8 cellular contexts compared by ENCODE assay signal in the genomic region with DNA sequence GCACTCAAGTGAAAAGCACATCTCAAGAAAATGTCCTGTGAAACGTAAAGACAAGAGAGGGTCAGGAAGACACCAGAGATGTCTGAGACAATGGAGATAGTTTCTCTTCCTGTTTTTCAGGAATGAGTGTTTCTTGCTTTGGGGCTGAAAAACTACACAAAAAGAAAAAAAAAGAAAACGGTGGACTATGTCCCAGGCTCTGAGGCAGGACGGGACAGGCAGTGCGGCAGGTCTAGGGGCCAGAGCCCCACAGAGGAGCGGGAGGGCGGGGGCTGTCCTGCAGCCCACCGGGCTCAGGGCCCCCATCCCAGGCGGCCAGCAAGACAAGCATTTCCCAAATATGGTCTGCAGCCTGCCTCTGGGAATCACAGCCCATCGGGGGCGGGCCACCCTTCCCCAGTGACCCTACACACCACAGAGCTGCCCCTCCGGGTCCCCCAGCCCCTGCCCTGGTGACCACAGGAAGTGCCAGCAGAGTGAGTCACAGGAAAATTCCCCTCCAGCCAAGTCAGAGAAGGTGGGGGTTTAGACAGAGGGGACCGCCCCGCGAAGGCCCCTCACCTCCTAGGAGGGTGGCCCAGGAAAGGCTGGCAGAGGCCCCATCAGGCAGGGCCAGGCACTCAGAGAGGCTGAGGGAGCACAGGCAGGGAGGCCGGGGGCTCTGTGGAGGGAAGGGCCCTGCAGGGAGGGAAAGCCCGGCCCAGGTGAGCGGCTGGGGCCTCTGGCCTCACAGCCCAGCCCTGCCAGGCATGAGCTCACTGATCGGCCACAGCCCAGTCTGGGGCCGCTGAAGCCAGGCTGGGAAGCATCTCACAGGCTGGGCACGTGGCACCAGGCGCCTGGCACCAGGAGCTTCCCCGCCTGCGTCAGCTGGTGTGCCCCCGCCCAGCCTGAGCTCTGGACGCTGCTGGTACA. TPM values are rescaled to one million over a fixed set of nuclear protein-coding genes. Genes with fewer than 3 reads are reported as not detected.
A peak's percentile ranks its signal among the peaks of the same experiment; 100 is the strongest.
DNase-seq lines count a peak whose midpoint lies in the region; ATAC-seq lines count a peak whose summit lies in the region.

No MANE protein-coding gene starts in this region.

- peaks cover 4 to 33% of the 10 kb centered on the region in 2 donors for H3K36me3 ChIP-seq in muscle layer of duodenum (ENCODE audit: control insufficient read depth in 1 of 2, insufficient read depth in 2 of 2, low read length in 2 of 2)

- intact Hi-C loops in activated naive CD4-positive, alpha-beta T cell treated with anti-CD3 and anti-CD28 coated beads for 36 hours (cut with micrococcal nuclease) = loop anchor here (5.0 kb wide), 1 partner anchor 82 kb away; no protein-coding TSS in a partner anchor

- H3K27me3 ChIP-seq in muscle layer of duodenum (ENCODE audit: low read depth, low read length) = no peaks in the 10 kb centered on the region

- H3K27ac ChIP-seq in muscle layer of duodenum (ENCODE audit: low read length) = peak overlapping the region; percentile 70

- H3K36me3 Mint-ChIP-seq in activated naive CD4-positive, alpha-beta T cell treated with anti-CD3 and anti-CD28 coated beads, Interleukin-2, amount 50 U/mL, for 24 hours = no peaks in the 10 kb centered on the region
- no peaks in the 10 kb centered on the region for H3K36me3 Mint-ChIP-seq in activated naive CD4-positive, alpha-beta T cell treated with anti-CD3 and anti-CD28 coated beads for 36 hours (ENCODE audit: low read depth)
- H3K36me3 Mint-ChIP-seq in activated naive CD8-positive, alpha-beta T cell treated with anti-CD3 and anti-CD28 coated beads, Interleukin-2, amount 50 U/mL, for 24 hours (ENCODE audit: low read depth) = no peaks in the 10 kb centered on the region

- H3K9me3 Mint-ChIP-seq in activated naive CD4-positive, alpha-beta T cell treated with anti-CD3 and anti-CD28 coated beads, Interleukin-2, amount 50 U/mL, for 24 hours = no peaks in the 10 kb centered on the region
- no peaks in the 10 kb centered on the region for H3K9me3 Mint-ChIP-seq in activated naive CD4-positive, alpha-beta T cell treated with anti-CD3 and anti-CD28 coated beads for 36 hours
- no peaks in the 10 kb centered on the region for H3K9me3 Mint-ChIP-seq in activated naive CD8-positive, alpha-beta T cell treated with anti-CD3 and anti-CD28 coated beads, Interleukin-2, amount 50 U/mL, for 24 hours

- H3K9me3 ChIP-seq in muscle layer of duodenum (ENCODE audit: control insufficient read depth in 1 of 2, low read length in 2 of 2) = no peaks in the 10 kb centered on the region

- no peaks in the 10 kb centered on the region for H3K4me1 Mint-ChIP-seq in activated naive CD4-positive, alpha-beta T cell treated with anti-CD3 and anti-CD28 coated beads, Interleukin-2, amount 50 U/mL, for 24 hours
- H3K4me1 Mint-ChIP-seq in activated naive CD4-positive, alpha-beta T cell treated with anti-CD3 and anti-CD28 coated beads for 36 hours (ENCODE audit: low read depth) = no peaks in the 10 kb centered on the region
- H3K4me1 Mint-ChIP-seq in activated naive CD8-positive, alpha-beta T cell treated with anti-CD3 and anti-CD28 coated beads, Interleukin-2, amount 50 U/mL, for 24 hours = peaks cover 3% of the 10 kb centered on the region

- no peak overlapping the region for H3K27ac Mint-ChIP-seq in activated naive CD4-positive, alpha-beta T cell treated with anti-CD3 and anti-CD28 coated beads, Interleukin-2, amount 50 U/mL, for 24 hours
- H3K27ac Mint-ChIP-seq in activated naive CD4-positive, alpha-beta T cell treated with anti-CD3 and anti-CD28 coated beads for 36 hours = no peak overlapping the region
- no peak overlapping the region for H3K27ac Mint-ChIP-seq in activated naive CD8-positive, alpha-beta T cell treated with anti-CD3 and anti-CD28 coated beads, Interleukin-2, amount 50 U/mL, for 24 hours

- H3K4me1 ChIP-seq in muscle layer of duodenum (ENCODE audit: control insufficient read depth in 1 of 2, insufficient read depth in 2 of 2, low read length in 2 of 2) = peaks cover 23 to 71% of the 10 kb centered on the region in 2 donors

- ATAC-seq in GM18909 (IDR thresholded peaks at IDR 0.05; ENCODE audit: poor library complexity, unreplicated experiment) = no peak
- ATAC-seq in GM19324 (IDR thresholded peaks at IDR 0.05; ENCODE audit: low FRiP score, unreplicated experiment) = no peak
- ATAC-seq in activated naive CD8-positive, alpha-beta T cell treated with anti-CD3 and anti-CD28 coated beads, Interleukin-2, amount 50 U/mL, for 24 hours = no peak

- H3K27me3 Mint-ChIP-seq in activated naive CD4-positive, alpha-beta T cell treated with anti-CD3 and anti-CD28 coated beads, Interleukin-2, amount 50 U/mL, for 24 hours = peaks cover 2% of the 10 kb centered on the region
- peaks cover 3% of the 10 kb centered on the region for H3K27me3 Mint-ChIP-seq in activated naive CD4-positive, alpha-beta T cell treated with anti-CD3 and anti-CD28 coated beads for 36 hours (ENCODE audit: low read depth)
- H3K27me3 Mint-ChIP-seq in activated naive CD8-positive, alpha-beta T cell treated with anti-CD3 and anti-CD28 coated beads, Interleukin-2, amount 50 U/mL, for 24 hours = peaks cover 25% of the 10 kb centered on the region

- peak overlapping the region in 1 of 2 donors; percentile 37 for H3K4me3 ChIP-seq in muscle layer of duodenum (ENCODE audit: low read depth in 1 of 2, low read length in 2 of 2)

- no peak for DNase-seq in activated naive CD4-positive, alpha-beta T cell treated with anti-CD3 and anti-CD28 coated beads for 36 hours
- peak; percentile 32 for DNase-seq in RKO (ENCODE audit: low spot score)
- DNase-seq in fibroblast of gingiva (ENCODE audit: low read depth) = peak; percentile 95
- DNase-seq in activated naive CD8-positive, alpha-beta T cell treated with anti-CD3 and anti-CD28 coated beads, Interleukin-2, amount 50 U/mL, for 24 hours = no peak

- peak overlapping the region; percentile 20 for H3K4me3 Mint-ChIP-seq in activated naive CD4-positive, alpha-beta T cell treated with anti-CD3 and anti-CD28 coated beads, Interleukin-2, amount 50 U/mL, for 24 hours
- no peak overlapping the region for H3K4me3 Mint-ChIP-seq in activated naive CD4-positive, alpha-beta T cell treated with anti-CD3 and anti-CD28 coated beads for 36 hours
- H3K4me3 Mint-ChIP-seq in activated naive CD8-positive, alpha-beta T cell treated with anti-CD3 and anti-CD28 coated beads, Interleukin-2, amount 50 U/mL, for 24 hours = no peak overlapping the region

- CTCF ChIA-PET in activated naive CD4-positive, alpha-beta T cell treated with anti-CD3 and anti-CD28 coated beads for 36 hours (lab: Charles Lee) = interaction anchor here (1.6 kb wide), 1 partner anchor 11 kb away, joined by 6 read pairs; no protein-coding TSS in a partner anchor

RNA-seq across cellular contexts. Expression of a gene that starts 6.3 kb away (rescaled TPM):
- total RNA-seq in activated naive CD4-positive, alpha-beta T cell treated with anti-CD3 and anti-CD28 coated beads for 36 hours = under 1 TPM; 0.67 to 0.81 TPM

RNA-seq across cellular contexts. Expression of a gene that starts 26.3 kb away (rescaled TPM):
- not detected for total RNA-seq in activated naive CD4-positive, alpha-beta T cell treated with anti-CD3 and anti-CD28 coated beads for 36 hours

RNA-seq across cellular contexts. Expression of a gene that starts 38.1 kb away (rescaled TPM):
- not detected for total RNA-seq in activated naive CD4-positive, alpha-beta T cell treated with anti-CD3 and anti-CD28 coated beads for 36 hours

Comparison
In these comparisons a context has a peak if more than half of its experiments do, and no peak if none do; other contexts are left out.
1. DNase-seq: peak in RKO (single experiment) and fibroblast of gingiva (single experiment); none in activated naive CD4-positive, alpha-beta T cell treated with anti-CD3 and anti-CD28 coated beads for 36 hours (single experiment) and activated naive CD8-positive, alpha-beta T cell treated with anti-CD3 and anti-CD28 coated beads, Interleukin-2, amount 50 U/mL, for 24 hours (single experiment).